Comparison of ENCODE assay signal across 11 cellular contexts in genomic region chr4:71941001-71941400, GRCh38.
DNase-seq lines count a peak whose midpoint lies in the region; ATAC-seq and TF ChIP-seq lines count a peak whose summit lies in the region.
"Had no signal": no experiment of that assay in that cellular context is flagged by ENCODE, and none has a peak within 500 bp of the region (broad histone marks: within the 10 kb centered on the region; RNA-seq: fewer than 3 reads in every experiment).

No MANE protein-coding gene starts in this region.

- H3K4me3 Mint-ChIP-seq in osteocyte (ENCODE audit: unreplicated experiment), result no peak overlapping the region
- H3K4me3 Mint-ChIP-seq: CD4-positive, CD25-positive, alpha-beta regulatory T cell had no signal

- no peaks in the 10 kb centered on the region for H3K4me1 Mint-ChIP-seq in osteocyte (ENCODE audit: unreplicated experiment)
- H3K4me1 Mint-ChIP-seq: CD4-positive, CD25-positive, alpha-beta regulatory T cell had no signal

- H3K9me3 Mint-ChIP-seq in osteocyte (ENCODE audit: unreplicated experiment), result no peaks in the 10 kb centered on the region

- peak; percentile 40 for TF ChIP-seq RAD21 in Ishikawa (IDR thresholded peaks at IDR 0.05; ENCODE audit: low read depth)

- H3K27ac Mint-ChIP-seq in osteocyte (ENCODE audit: unreplicated experiment), result no peak overlapping the region
- H3K27ac Mint-ChIP-seq: CD4-positive, CD25-positive, alpha-beta regulatory T cell had no signal

- H3K4me3 ChIP-seq in brain microvascular endothelial cell (ENCODE audit: low read depth, low read length), result no peak overlapping the region

- in situ Hi-C loops in brain microvascular endothelial cell (cut with HindIII; ENCODE audit: low pct_ligation_motif_present, low sequenced_read_pairs), result no loop called here

- no peak overlapping the region for H3K27ac ChIP-seq in brain microvascular endothelial cell

- H3K36me3 Mint-ChIP-seq in osteocyte (ENCODE audit: unreplicated experiment), result no peaks in the 10 kb centered on the region
- H3K36me3 Mint-ChIP-seq: CD4-positive, CD25-positive, alpha-beta regulatory T cell had no signal

- H3K27me3 ChIP-seq in brain microvascular endothelial cell (replicated peaks), result no peaks in the 10 kb centered on the region

- TF ChIP-seq CTCF in brain microvascular endothelial cell (IDR thresholded peaks at IDR 0.05; ENCODE audit: low read depth, low read length, missing control alignments), result peak; percentile 62
- peak; percentile 52 for TF ChIP-seq CTCF in osteocyte (IDR thresholded peaks at IDR 0.05)

- DNase-seq in NCI-H2081 (lab: John Stamatoyannopoulos, UW) (peak; percentile 0 to 19), NCI-H2081 treated with DMSO at 0.1 percent for 48 hours (lab: John Stamatoyannopoulos, UW) (no peak), brain microvascular endothelial cell (peak; percentile 7), osteocyte (ENCODE audit: extremely low spot score, unreplicated experiment) (no peak), HuH-7.5 (ENCODE audit: low spot score) (no peak)
- DNase-seq: NCI-H2227 treated with DMSO at 0.1 percent for 48 hours; stimulated activated CD4-positive, alpha-beta T cell treated with anti-CD3 and anti-CD28 coated beads, Interleukin-12 subunit alpha, Interleukin-12 subunit beta, amount 100 ng/mL, for 4 hours had no signal

- no peak for TF ChIP-seq EP300 in Ishikawa (IDR thresholded peaks at IDR 0.05; ENCODE audit: borderline replicate concordance)

- H3K27me3 Mint-ChIP-seq in osteocyte (ENCODE audit: unreplicated experiment), result peaks cover 7% of the 10 kb centered on the region
- H3K27me3 Mint-ChIP-seq: CD4-positive, CD25-positive, alpha-beta regulatory T cell had no signal

- ATAC-seq in HG02588 (IDR thresholded peaks at IDR 0.05; ENCODE audit: unreplicated experiment) (no peak), HG03025 (IDR thresholded peaks at IDR 0.05; ENCODE audit: low FRiP score, unreplicated experiment) (no peak)

- no peaks in the 10 kb centered on the region for H3K36me3 ChIP-seq in brain microvascular endothelial cell (replicated peaks)

TF ChIP-seq in Ishikawa, 13 proteins besides CTCF, POLR2A, EP300 and RAD21:
- TF ChIP-seq YY1 (IDR thresholded peaks at IDR 0.05; ENCODE audit: low read depth) (no peak), TEAD4 (IDR thresholded peaks at IDR 0.05) (no peak), USF1 (IDR thresholded peaks at IDR 0.05) (no peak), TCF12 (IDR thresholded peaks at IDR 0.05; ENCODE audit: low read depth) (no peak), TAF1 (IDR thresholded peaks at IDR 0.05; ENCODE audit: low read depth) (no peak), ZBTB7A (IDR thresholded peaks at IDR 0.05; ENCODE audit: low read depth) (no peak), CEBPB (IDR thresholded peaks at IDR 0.05) (no peak), CREB1 (IDR thresholded peaks at IDR 0.05; ENCODE audit: low read depth) (no peak), FOXM1 (IDR thresholded peaks at IDR 0.05; ENCODE audit: borderline replicate concordance, low read depth) (no peak)

Comparison
In these comparisons a context has a peak if more than half of its experiments do, and no peak if none do; other contexts are left out.
1. DNase-seq: peak in NCI-H2081 (2 of 2) and brain microvascular endothelial cell (single experiment); none in NCI-H2081 treated with DMSO at 0.1 percent for 48 hours (single experiment), osteocyte (single experiment) and HuH-7.5 (single experiment).